In the genomic region with DNA sequence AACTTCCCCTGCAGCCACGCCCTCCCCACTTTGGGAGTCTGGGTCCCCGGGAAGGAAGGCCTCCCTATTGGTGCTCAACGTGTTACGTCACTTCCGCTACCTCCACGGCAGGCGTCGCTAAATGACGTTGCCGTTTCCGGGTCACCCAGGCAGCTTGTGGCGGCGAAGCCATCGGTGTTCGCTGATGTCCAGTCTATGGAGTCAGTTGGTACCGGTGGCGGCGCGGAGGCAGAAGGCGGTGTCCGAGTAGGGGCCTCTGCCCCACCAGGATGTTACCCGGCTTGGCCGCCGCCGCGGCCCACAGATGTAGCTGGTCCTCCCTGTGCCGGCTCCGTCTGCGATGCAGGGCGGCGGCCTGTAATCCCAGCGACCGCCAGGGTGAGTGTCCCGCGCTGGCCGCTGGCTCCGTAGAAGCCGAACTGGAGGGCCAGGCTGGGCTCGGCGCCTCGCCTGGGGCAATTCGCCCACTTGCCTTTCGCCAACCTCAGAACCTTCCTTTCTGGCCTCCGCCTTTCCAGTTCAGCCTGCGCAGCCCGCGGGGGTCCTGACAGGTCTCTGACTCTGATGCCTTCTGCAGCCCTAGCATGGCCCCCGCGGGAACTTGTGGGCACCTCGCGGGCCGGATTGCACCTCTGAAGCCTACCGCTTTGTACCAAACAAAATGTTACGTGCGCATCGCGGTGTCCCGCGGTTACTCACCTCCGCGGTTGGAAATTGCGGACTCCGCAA, we compare ENCODE assay signal across 1 cellular context.
A peak's percentile ranks its signal among the peaks of the same experiment; 100 is the strongest.
TF ChIP-seq lines count a peak whose summit lies in the region.

SLC30A9 (plus strand) TSS at position 148 of the 729 bp plus-strand sequence; CDS start at position 270, 122 bp downstream.

TF ChIP-seq in HepG2, 621 proteins besides CTCF, POLR2A, EP300 and RAD21 (continued from another document and continues in another):
- TF ChIP-seq ZNF407 (CRISPR knock-in tag; IDR thresholded peaks at IDR 0.05; ENCODE audit: not compliant biosample characterization) (peak; percentile 43), HOXA9 (CRISPR knock-in tag; IDR thresholded peaks at IDR 0.05; ENCODE audit: borderline replicate concordance) (no peak), LCORL (IDR thresholded peaks at IDR 0.05) (no peak), LCORL (CRISPR knock-in tag; IDR thresholded peaks at IDR 0.05) (peak; percentile 60; the same call in 1 of the 2 replicates), SCMH1 (CRISPR knock-in tag; IDR thresholded peaks at IDR 0.05; ENCODE audit: borderline replicate concordance) (no peak), TGIF2 (CRISPR knock-in tag; IDR thresholded peaks at IDR 0.05) (peak; percentile 90), ELF3 (CRISPR knock-in tag; IDR thresholded peaks at IDR 0.05) (peak; percentile 80), ZNF670 (CRISPR knock-in tag; IDR thresholded peaks at IDR 0.05; ENCODE audit: borderline replicate concordance) (peak; percentile 63; the same call in 1 of the 2 replicates), ZNF264 (CRISPR knock-in tag; IDR thresholded peaks at IDR 0.05) (no peak), ZNF543 (CRISPR knock-in tag; IDR thresholded peaks at IDR 0.05) (no peak), GATA4 (IDR thresholded peaks at IDR 0.05; ENCODE audit: borderline replicate concordance, low read depth) (peak; percentile 51; the same call in 1 of the 2 replicates), ZNF883 (CRISPR knock-in tag; IDR thresholded peaks at IDR 0.05; ENCODE audit: not compliant biosample characterization) (peak; percentile 80), ASH2L (IDR thresholded peaks at IDR 0.05; ENCODE audit: insufficient read length, low read depth, low read length) (peak; percentile 62), ZNF619 (CRISPR knock-in tag; IDR thresholded peaks at IDR 0.05) (0 out of 2 replicates have a peak, but pooled peaks have one; percentile 28), TBX3 (IDR thresholded peaks at IDR 0.05; ENCODE audit: borderline replicate concordance) (no peak), ZNF441 (CRISPR knock-in tag; IDR thresholded peaks at IDR 0.05; ENCODE audit: borderline replicate concordance) (0 out of 2 replicates have a peak, but pooled peaks have one; percentile 36), E2F5 (CRISPR knock-in tag; conservative IDR thresholded peaks at IDR 0.05) (no peak), HES4 (CRISPR knock-in tag; IDR thresholded peaks at IDR 0.05; ENCODE audit: borderline replicate concordance) (peak; percentile 86), ZNF773 (CRISPR knock-in tag; IDR thresholded peaks at IDR 0.05; ENCODE audit: borderline replicate concordance) (no peak), IKZF5 (CRISPR knock-in tag; IDR thresholded peaks at IDR 0.05) (peak; percentile 41; the same call in 1 of the 2 replicates), ZNF564 (CRISPR knock-in tag; IDR thresholded peaks at IDR 0.05) (peak; percentile 56; the same call in 1 of the 2 replicates), RFX3 (CRISPR knock-in tag; IDR thresholded peaks at IDR 0.05) (peak; percentile 20; the same call in 1 of the 2 replicates), MYC (CRISPR knock-in tag; IDR thresholded peaks at IDR 0.05; ENCODE audit: borderline replicate concordance) (peak; percentile 57; the same call in 1 of the 2 replicates)
- TF ChIP-seq, protein P1, sequence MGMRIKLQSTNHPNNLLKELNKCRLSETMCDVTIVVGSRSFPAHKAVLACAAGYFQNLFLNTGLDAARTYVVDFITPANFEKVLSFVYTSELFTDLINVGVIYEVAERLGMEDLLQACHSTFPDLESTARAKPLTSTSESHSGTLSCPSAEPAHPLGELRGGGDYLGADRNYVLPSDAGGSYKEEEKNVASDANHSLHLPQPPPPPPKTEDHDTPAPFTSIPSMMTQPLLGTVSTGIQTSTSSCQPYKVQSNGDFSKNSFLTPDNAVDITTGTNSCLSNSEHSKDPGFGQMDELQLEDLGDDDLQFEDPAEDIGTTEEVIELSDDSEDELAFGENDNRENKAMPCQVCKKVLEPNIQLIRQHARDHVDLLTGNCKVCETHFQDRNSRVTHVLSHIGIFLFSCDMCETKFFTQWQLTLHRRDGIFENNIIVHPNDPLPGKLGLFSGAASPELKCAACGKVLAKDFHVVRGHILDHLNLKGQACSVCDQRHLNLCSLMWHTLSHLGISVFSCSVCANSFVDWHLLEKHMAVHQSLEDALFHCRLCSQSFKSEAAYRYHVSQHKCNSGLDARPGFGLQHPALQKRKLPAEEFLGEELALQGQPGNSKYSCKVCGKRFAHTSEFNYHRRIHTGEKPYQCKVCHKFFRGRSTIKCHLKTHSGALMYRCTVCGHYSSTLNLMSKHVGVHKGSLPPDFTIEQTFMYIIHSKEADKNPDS (CRISPR knock-in tag; IDR thresholded peaks at IDR 0.05), result 0 out of 2 replicates have a peak, but pooled peaks have one; percentile 26
- TF ChIP-seq, protein P2, sequence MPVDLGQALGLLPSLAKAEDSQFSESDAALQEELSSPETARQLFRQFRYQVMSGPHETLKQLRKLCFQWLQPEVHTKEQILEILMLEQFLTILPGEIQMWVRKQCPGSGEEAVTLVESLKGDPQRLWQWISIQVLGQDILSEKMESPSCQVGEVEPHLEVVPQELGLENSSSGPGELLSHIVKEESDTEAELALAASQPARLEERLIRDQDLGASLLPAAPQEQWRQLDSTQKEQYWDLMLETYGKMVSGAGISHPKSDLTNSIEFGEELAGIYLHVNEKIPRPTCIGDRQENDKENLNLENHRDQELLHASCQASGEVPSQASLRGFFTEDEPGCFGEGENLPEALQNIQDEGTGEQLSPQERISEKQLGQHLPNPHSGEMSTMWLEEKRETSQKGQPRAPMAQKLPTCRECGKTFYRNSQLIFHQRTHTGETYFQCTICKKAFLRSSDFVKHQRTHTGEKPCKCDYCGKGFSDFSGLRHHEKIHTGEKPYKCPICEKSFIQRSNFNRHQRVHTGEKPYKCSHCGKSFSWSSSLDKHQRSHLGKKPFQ (CRISPR knock-in tag; IDR thresholded peaks at IDR 0.05; ENCODE audit: insufficient replicate concordance), result peak; percentile 72
- TF ChIP-seq, protein P3, sequence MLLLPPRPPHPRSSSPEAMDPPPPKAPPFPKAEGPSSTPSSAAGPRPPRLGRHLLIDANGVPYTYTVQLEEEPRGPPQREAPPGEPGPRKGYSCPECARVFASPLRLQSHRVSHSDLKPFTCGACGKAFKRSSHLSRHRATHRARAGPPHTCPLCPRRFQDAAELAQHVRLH (CRISPR knock-in tag; IDR thresholded peaks at IDR 0.05; ENCODE audit: borderline replicate concordance, low read depth), result peak; percentile 81; the same call in 1 of the 2 replicates
- TF ChIP-seq, protein P4, sequence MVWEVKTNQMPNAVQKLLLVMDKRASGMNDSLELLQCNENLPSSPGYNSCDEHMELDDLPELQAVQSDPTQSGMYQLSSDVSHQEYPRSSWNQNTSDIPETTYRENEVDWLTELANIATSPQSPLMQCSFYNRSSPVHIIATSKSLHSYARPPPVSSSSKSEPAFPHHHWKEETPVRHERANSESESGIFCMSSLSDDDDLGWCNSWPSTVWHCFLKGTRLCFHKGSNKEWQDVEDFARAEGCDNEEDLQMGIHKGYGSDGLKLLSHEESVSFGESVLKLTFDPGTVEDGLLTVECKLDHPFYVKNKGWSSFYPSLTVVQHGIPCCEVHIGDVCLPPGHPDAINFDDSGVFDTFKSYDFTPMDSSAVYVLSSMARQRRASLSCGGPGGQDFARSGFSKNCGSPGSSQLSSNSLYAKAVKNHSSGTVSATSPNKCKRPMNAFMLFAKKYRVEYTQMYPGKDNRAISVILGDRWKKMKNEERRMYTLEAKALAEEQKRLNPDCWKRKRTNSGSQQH (CRISPR knock-in tag; IDR thresholded peaks at IDR 0.05; ENCODE audit: low read depth), result peak; percentile 38; the same call in 1 of the 2 replicates
- TF ChIP-seq, protein P5, sequence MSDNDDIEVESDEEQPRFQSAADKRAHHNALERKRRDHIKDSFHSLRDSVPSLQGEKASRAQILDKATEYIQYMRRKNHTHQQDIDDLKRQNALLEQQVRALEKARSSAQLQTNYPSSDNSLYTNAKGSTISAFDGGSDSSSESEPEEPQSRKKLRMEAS (IDR thresholded peaks at IDR 0.05), result 0 out of 2 replicates have a peak, but pooled peaks have one; percentile 52
